ENCODE assay signal across 9 cellular contexts in genomic region chr7:38932509-38933168, GRCh38. TPM values are rescaled to one million over a fixed set of nuclear protein-coding genes. Genes with fewer than 3 reads are reported as not detected.
A peak's percentile ranks its signal among the peaks of the same experiment; 100 is the strongest.
DNase-seq lines count a peak whose midpoint lies in the region; ATAC-seq lines count a peak whose summit lies in the region.
"Had no signal": no experiment of that assay in that cellular context is flagged by ENCODE, and none has a peak within 500 bp of the region (broad histone marks: within the 10 kb centered on the region; RNA-seq: fewer than 3 reads in every experiment).

No MANE protein-coding gene starts in this region.

- no peak overlapping the region for H3K4me3 Mint-ChIP-seq in stimulated activated naive CD8-positive, alpha-beta T cell treated with anti-CD3 and anti-CD28 coated beads, Interleukin-15, amount 100 ng/mL, for 72 hours

- H3K9ac ChIP-seq in mesenchymal stem cell (ENCODE audit: low read length): no peak overlapping the region

- H2AK5ac ChIP-seq in mesenchymal stem cell (ENCODE audit: low read length, severe bottlenecking): no peak overlapping the region

- H3K9me3 ChIP-seq in mesenchymal stem cell (ENCODE audit: control insufficient read depth, low read length): no peaks in the 10 kb centered on the region

- no peak overlapping the region for H3K4ac ChIP-seq in mesenchymal stem cell (ENCODE audit: low read depth in 1 of 2, low read length in 2 of 2)

- H2AFZ ChIP-seq in mesenchymal stem cell (ENCODE audit: low read depth, low read length): no peak overlapping the region

- no peak overlapping the region for H3K27ac ChIP-seq in mesenchymal stem cell (ENCODE audit: low read length, poor library complexity, severe bottlenecking)

- H3K27me3 Mint-ChIP-seq in stimulated activated naive CD8-positive, alpha-beta T cell treated with anti-CD3 and anti-CD28 coated beads, Interleukin-15, amount 100 ng/mL, for 72 hours: peaks cover 7% of the 10 kb centered on the region

- no peak overlapping the region for H4K91ac ChIP-seq in mesenchymal stem cell (ENCODE audit: low read length)

- no peak overlapping the region for H3K23ac ChIP-seq in mesenchymal stem cell (ENCODE audit: low read length in 2 of 2)

- H2BK5ac ChIP-seq in mesenchymal stem cell (ENCODE audit: low read depth, low read length, poor library complexity, severe bottlenecking): no peak overlapping the region

- H3K18ac ChIP-seq in mesenchymal stem cell (ENCODE audit: low read depth in 1 of 2, low read length in 2 of 2): no peak overlapping the region

- H3K79me1 ChIP-seq in mesenchymal stem cell (replicated peaks; ENCODE audit: low read length, poor library complexity, severe bottlenecking): no peaks in the 10 kb centered on the region

- H3K4me1 ChIP-seq in mesenchymal stem cell (ENCODE audit: control insufficient read depth, insufficient read depth, low read depth, low read length): peaks cover 10% of the 10 kb centered on the region

- peaks cover 5% of the 10 kb centered on the region for H3K4me1 Mint-ChIP-seq in stimulated activated naive CD8-positive, alpha-beta T cell treated with anti-CD3 and anti-CD28 coated beads, Interleukin-15, amount 100 ng/mL, for 72 hours

- intact Hi-C loops in Right ventricle myocardium inferior (cut with DNase I) (loop anchor here (2.0 to 10.0 kb wide), 2 partner anchors 532 to 592 kb away; no protein-coding TSS in a partner anchor), cardiac septum (cut with DNase I) (loop anchor here (10.0 kb wide), 1 partner anchor 582 kb away; no protein-coding TSS in a partner anchor)

- no peak overlapping the region for H2BK120ac ChIP-seq in mesenchymal stem cell (ENCODE audit: low read depth, low read length)

- H3K27ac Mint-ChIP-seq in stimulated activated naive CD8-positive, alpha-beta T cell treated with anti-CD3 and anti-CD28 coated beads, Interleukin-15, amount 100 ng/mL, for 72 hours: peak overlapping the region in 1 of 2 donors; percentile 66

- WGBS in mesenchymal stem cell: 65% methylated on average over 3 of the region's 6 CpGs

- no peak overlapping the region for H4K8ac ChIP-seq in mesenchymal stem cell (ENCODE audit: low read length)

- H3K36me3 ChIP-seq in mesenchymal stem cell (ENCODE audit: control insufficient read depth in 1 of 2, insufficient read depth in 2 of 2, low read depth in 1 of 2, low read length in 2 of 2): no peaks in the 10 kb centered on the region

- no peaks in the 10 kb centered on the region for H3K9me3 Mint-ChIP-seq in stimulated activated naive CD8-positive, alpha-beta T cell treated with anti-CD3 and anti-CD28 coated beads, Interleukin-15, amount 100 ng/mL, for 72 hours

- H3K4me2 ChIP-seq in mesenchymal stem cell (ENCODE audit: low read length, poor library complexity, severe bottlenecking): no peak overlapping the region

- H2BK15ac ChIP-seq in mesenchymal stem cell (ENCODE audit: low read depth, poor library complexity, severe bottlenecking): no peak overlapping the region

- no peaks in the 10 kb centered on the region for H3K27me3 ChIP-seq in mesenchymal stem cell (ENCODE audit: control insufficient read depth in 1 of 2, insufficient read depth in 1 of 2, low read length in 2 of 2)

- no peak overlapping the region for H3K4me3 ChIP-seq in mesenchymal stem cell (ENCODE audit: insufficient read depth in 1 of 2, low read depth in 1 of 2, low read length in 2 of 2)

- no peak overlapping the region for H2BK12ac ChIP-seq in mesenchymal stem cell (ENCODE audit: low read length in 2 of 2)

- no peak overlapping the region for H3K14ac ChIP-seq in mesenchymal stem cell (ENCODE audit: low read length in 2 of 2)

- ATAC-seq in Right ventricle myocardium inferior: no peak
- peak; percentile 76 for ATAC-seq in HG02763 (IDR thresholded peaks at IDR 0.05; ENCODE audit: unreplicated experiment)
- no peak for ATAC-seq in stimulated activated naive CD8-positive, alpha-beta T cell treated with anti-CD3 and anti-CD28 coated beads, Interleukin-15, amount 100 ng/mL, for 72 hours

- DNase-seq in Right ventricle myocardium inferior (ENCODE audit: missing footprints) (peak; percentile 78), cardiac septum (ENCODE audit: low spot score) (no peak), NCI-H2081 (lab: John Stamatoyannopoulos, UW) (peak; percentile 80 to 81), UCSD-AML1 (lab: John Stamatoyannopoulos, UW; ENCODE audit: unreplicated experiment) (peak; percentile 29), dermis microvascular lymphatic vessel endothelial cell (ENCODE audit: low read depth in 2 of 2) (peak; percentile 20 to 46), mesenchymal stem cell (peak; percentile 61)
- peak; percentile 34 to 38 for DNase-seq in stimulated activated naive CD8-positive, alpha-beta T cell treated with anti-CD3 and anti-CD28 coated beads, Interleukin-15, amount 100 ng/mL, for 72 hours

RNA-seq across cellular contexts. Expression of gene VPS41, which starts 23.6 kb away (rescaled TPM):
- 38.6 TPM for total RNA-seq in Right ventricle myocardium inferior
- total RNA-seq in cardiac septum: 48.6 TPM
- 30.9 and 38.8 TPM in 2 replicates for total RNA-seq in dermis microvascular lymphatic vessel endothelial cell
- polyA plus RNA-seq in mesenchymal stem cell (2013, experiment 1 of 2): 29.6 TPM
- polyA plus RNA-seq in mesenchymal stem cell (2013, experiment 2 of 2): 29.9 TPM

RNA-seq across cellular contexts. Expression of gene POU6F2, which starts 45.1 kb away (rescaled TPM):
- total RNA-seq in Right ventricle myocardium inferior (0.24 TPM), cardiac septum (0.19 TPM), dermis microvascular lymphatic vessel endothelial cell (not detected in 2 replicates)
- polyA plus RNA-seq in mesenchymal stem cell (2013, experiment 1 of 2): 0.39 TPM
- polyA plus RNA-seq in mesenchymal stem cell (2013, experiment 2 of 2): 0.45 TPM
- total RNA-seq: mononuclear cell had no signal
